In the genomic region with DNA sequence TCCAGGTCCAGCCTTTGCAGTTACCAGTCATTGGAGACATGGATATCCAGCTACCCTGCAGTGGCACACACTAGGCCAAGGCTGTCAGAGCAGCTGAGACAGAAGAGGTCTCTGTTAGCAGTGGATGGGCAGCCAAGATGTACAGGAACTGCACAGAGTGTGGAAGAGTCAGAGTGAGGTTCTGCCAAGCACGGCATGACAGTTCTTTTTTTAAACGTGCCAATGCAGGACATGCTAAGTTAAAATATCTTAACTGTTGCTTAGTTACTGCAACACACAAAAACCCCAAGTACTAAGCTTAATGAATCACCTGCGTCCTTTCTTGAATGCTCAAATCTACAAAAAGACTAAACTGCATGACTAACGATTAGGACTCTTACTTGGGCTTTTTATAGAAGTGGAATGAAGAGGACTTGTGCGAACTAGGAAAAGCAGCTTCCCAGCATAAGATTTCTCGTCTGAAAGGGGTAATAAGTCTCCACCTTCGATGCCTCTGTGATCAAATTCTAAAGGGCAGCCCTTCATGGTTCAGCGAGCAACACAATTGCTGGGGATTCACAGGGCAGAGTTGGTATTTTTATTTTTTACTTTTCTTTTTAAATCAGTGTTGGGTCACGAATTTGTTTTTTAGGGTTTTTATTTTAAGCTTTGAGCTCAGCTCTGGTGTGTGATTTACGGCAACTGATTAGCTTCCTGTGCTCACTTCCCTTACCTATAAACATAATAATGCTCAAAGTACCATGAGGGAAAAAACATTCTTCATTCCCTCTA, we compare ENCODE assay signal across 1 cellular context.
A peak's percentile ranks its signal among the peaks of the same experiment; 100 is the strongest.
TF ChIP-seq lines count a peak whose summit lies in the region.

No MANE protein-coding gene starts in this region.

TF ChIP-seq in A549, 52 proteins besides CTCF, POLR2A, EP300 and RAD21:
- TF ChIP-seq HOXB5 (CRISPR knock-in tag; IDR thresholded peaks at IDR 0.05) (no peak), POLR2AphosphoS2 (conservative IDR thresholded peaks at IDR 0.05; ENCODE audit: low read length) (peak; percentile 75; the same call in 1 of the 2 replicates)
